8 cellular contexts compared by ENCODE assay signal in genomic region chr12:76763746-76764675, GRCh38. TPM values are rescaled to one million over a fixed set of nuclear protein-coding genes. Genes with fewer than 3 reads are reported as not detected.
A peak's percentile ranks its signal among the peaks of the same experiment; 100 is the strongest.
DNase-seq lines count a peak whose midpoint lies in the region; ATAC-seq, FAIRE-seq and TF ChIP-seq lines count a peak whose summit lies in the region.

ZDHHC17 (plus strand) TSS chr12:76764115; CDS start chr12:76764237, 122 bp downstream.

- ATAC-seq in activated T-helper 17 cell treated with anti-CD3 and anti-CD28 coated beads, Interleukin-2, amount 50 U/mL, for 72 hours (replicated peaks): peak; percentile 90
- ATAC-seq in naive thymus-derived CD8-positive, alpha-beta T cell: peak; percentile 83 to 86
- peak; percentile 91 for ATAC-seq in stimulated activated naive B cell treated with anti-CD40 and anti-IgM and Interleukin-4, amounts not matched to agents 10 μg/mL and 1 μg/mL and 100 μg/mL, for 72 hours (replicated peaks)

- H3K4me3 Mint-ChIP-seq in activated T-helper 17 cell treated with anti-CD3 and anti-CD28 coated beads, Interleukin-2, amount 50 U/mL, for 72 hours: peak within 1 kb of the TSS; percentile 96
- peak within 1 kb of the TSS; percentile 95 to 99 (median 97) for H3K4me3 Mint-ChIP-seq in naive thymus-derived CD8-positive, alpha-beta T cell
- H3K4me3 Mint-ChIP-seq in stimulated activated naive B cell treated with anti-CD40 and anti-IgM and Interleukin-4, amounts not matched to agents 10 μg/mL and 1 μg/mL and 100 μg/mL, for 72 hours: peak within 1 kb of the TSS; percentile 96 to 99

- peak within 1 kb of the TSS; percentile 95 for H3K27ac Mint-ChIP-seq in activated T-helper 17 cell treated with anti-CD3 and anti-CD28 coated beads, Interleukin-2, amount 50 U/mL, for 72 hours
- H3K27ac Mint-ChIP-seq in naive thymus-derived CD8-positive, alpha-beta T cell: peak within 1 kb of the TSS; percentile 94 to 99 (median 98)
- peak within 1 kb of the TSS; percentile 99 for H3K27ac Mint-ChIP-seq in stimulated activated naive B cell treated with anti-CD40 and anti-IgM and Interleukin-4, amounts not matched to agents 10 μg/mL and 1 μg/mL and 100 μg/mL, for 72 hours

- POLR2A ChIA-PET in RWPE1 (lab: Yijun Ruan, JAX; ENCODE audit: low non-redundant PET): no interaction called here
- POLR2A ChIA-PET in naive thymus-derived CD8-positive, alpha-beta T cell (lab: Charles Lee): interaction anchor here (0.5 to 2.7 kb wide), 12 partner anchors 10 to 1283 kb away, joined by 3 to 13 read pairs (median 4); partner anchors contain the start of genes BBS10, KRR1, OSBPL8 and PHLDA1

- DNase-seq in EH (ENCODE audit: low read depth) (peak; percentile 94), H54 (ENCODE audit: insufficient read length, low spot score) (peak; percentile 84), LoVo (ENCODE audit: low spot score) (peak; percentile 94), RWPE1 (ENCODE audit: low spot score) (peak; percentile 82), fibroblast of mammary gland (ENCODE audit: low read depth) (peak; percentile 88)
- DNase-seq in naive thymus-derived CD8-positive, alpha-beta T cell: peak; percentile 89 to 95 (median 94)
- DNase-seq in stimulated activated naive B cell treated with anti-CD40 and anti-IgM and Interleukin-4, amounts not matched to agents 10 μg/mL and 1 μg/mL and 100 μg/mL, for 72 hours: peak; percentile 93

- no peak for FAIRE-seq in H54 (lab: Jason Lieb, UNC)

- peaks cover 12% of the 10 kb centered on the region for H3K4me1 Mint-ChIP-seq in activated T-helper 17 cell treated with anti-CD3 and anti-CD28 coated beads, Interleukin-2, amount 50 U/mL, for 72 hours
- peaks cover 13 to 57% (median 49%) of the 10 kb centered on the region in 4 donors for H3K4me1 Mint-ChIP-seq in naive thymus-derived CD8-positive, alpha-beta T cell
- H3K4me1 Mint-ChIP-seq in stimulated activated naive B cell treated with anti-CD40 and anti-IgM and Interleukin-4, amounts not matched to agents 10 μg/mL and 1 μg/mL and 100 μg/mL, for 72 hours: peaks cover 21 to 49% of the 10 kb centered on the region in 2 donors

- TF ChIP-seq CTCF in RWPE1 (conservative IDR thresholded peaks at IDR 0.05; ENCODE audit: low read depth): no peak
- no peak for TF ChIP-seq CTCF in fibroblast of mammary gland (conservative IDR thresholded peaks at IDR 0.05; ENCODE audit: control insufficient read depth, insufficient read depth, low read depth, low read length)

- peaks cover 10% of the 10 kb centered on the region for H3K36me3 Mint-ChIP-seq in activated T-helper 17 cell treated with anti-CD3 and anti-CD28 coated beads, Interleukin-2, amount 50 U/mL, for 72 hours (ENCODE audit: low read depth)
- no peaks in the 10 kb centered on the region for H3K36me3 Mint-ChIP-seq in naive thymus-derived CD8-positive, alpha-beta T cell
- H3K36me3 Mint-ChIP-seq in stimulated activated naive B cell treated with anti-CD40 and anti-IgM and Interleukin-4, amounts not matched to agents 10 μg/mL and 1 μg/mL and 100 μg/mL, for 72 hours: no peaks in the 10 kb centered on the region

- H3K4me3 ChIP-seq in fibroblast of mammary gland (ENCODE audit: control insufficient read depth, low read depth, low read length): peak within 1 kb of the TSS; percentile 96

- no peaks in the 10 kb centered on the region for H3K27me3 Mint-ChIP-seq in activated T-helper 17 cell treated with anti-CD3 and anti-CD28 coated beads, Interleukin-2, amount 50 U/mL, for 72 hours
- H3K27me3 Mint-ChIP-seq in naive thymus-derived CD8-positive, alpha-beta T cell: no peaks in the 10 kb centered on the region
- H3K27me3 Mint-ChIP-seq in stimulated activated naive B cell treated with anti-CD40 and anti-IgM and Interleukin-4, amounts not matched to agents 10 μg/mL and 1 μg/mL and 100 μg/mL, for 72 hours: no peaks in the 10 kb centered on the region

- no peaks in the 10 kb centered on the region for H3K9me3 Mint-ChIP-seq in activated T-helper 17 cell treated with anti-CD3 and anti-CD28 coated beads, Interleukin-2, amount 50 U/mL, for 72 hours
- no peaks in the 10 kb centered on the region for H3K9me3 Mint-ChIP-seq in naive thymus-derived CD8-positive, alpha-beta T cell
- H3K9me3 Mint-ChIP-seq in stimulated activated naive B cell treated with anti-CD40 and anti-IgM and Interleukin-4, amounts not matched to agents 10 μg/mL and 1 μg/mL and 100 μg/mL, for 72 hours: no peaks in the 10 kb centered on the region

- CTCF ChIA-PET in RWPE1 (lab: Yijun Ruan, JAX): interaction anchor here (0.6 to 0.7 kb wide), 2 partner anchors 13 to 740 kb away, joined by 3 read pairs; no protein-coding TSS in a partner anchor

- peak within 1 kb of the TSS; percentile 96 for H3K27ac ChIP-seq in RWPE1

- TF ChIP-seq POLR2A in H54 (IDR thresholded peaks at IDR 0.05; ENCODE audit: low read depth, low read length): peak; percentile 82

RNA-seq across cellular contexts. Expression of gene ZDHHC17, which starts in this region (rescaled TPM):
- total RNA-seq in activated T-helper 17 cell treated with anti-CD3 and anti-CD28 coated beads, Interleukin-2, amount 50 U/mL, for 72 hours: 10 to 100 TPM; 26.4 to 48.2 TPM
- 10 to 100 TPM; 62.0 to 68.0 TPM for total RNA-seq in naive thymus-derived CD8-positive, alpha-beta T cell
- 10 to 100 TPM; 10.1 to 11.5 (median 10.5) TPM for polyA plus RNA-seq in naive thymus-derived CD8-positive, alpha-beta T cell

Comparison
In these comparisons a context has a peak if more than half of its experiments do, and no peak if none do; other contexts are left out.
1. Peak in every context shown above with its lines: DNase-seq, ATAC-seq, H3K4me3 ChIP-seq and H3K27ac ChIP-seq.